Comparison of ENCODE assay signal across 16 cellular contexts in the genomic region with DNA sequence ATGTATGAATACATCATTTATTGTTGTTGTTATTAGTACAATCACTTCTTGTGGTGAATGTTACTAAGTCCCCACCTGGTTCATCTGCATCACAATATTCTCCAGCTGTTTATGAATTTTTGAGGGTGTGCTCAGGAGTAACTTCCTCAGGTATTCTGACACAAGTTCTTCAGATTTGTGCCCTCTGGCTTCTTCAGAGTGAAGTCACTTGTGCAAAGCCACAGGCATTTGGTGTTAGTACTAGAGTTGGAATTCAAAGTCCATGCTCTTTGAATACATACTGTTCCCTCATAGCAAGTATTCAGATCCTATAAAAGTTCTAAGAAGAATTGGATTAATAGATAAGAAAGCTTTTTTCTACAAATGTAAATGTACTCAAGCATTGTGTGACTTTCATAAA.
DNase-seq lines count a peak whose midpoint lies in the region; TF ChIP-seq lines count a peak whose summit lies in the region.
"Had no signal": no experiment of that assay in that cellular context is flagged by ENCODE, and none has a peak within 500 bp of the region (broad histone marks: within the 10 kb centered on the region; RNA-seq: fewer than 3 reads in every experiment).

No MANE protein-coding gene starts in this region.

- H3K27me3 ChIP-seq in thyroid gland (no peaks in the 10 kb centered on the region), BE2C (no peaks in the 10 kb centered on the region)
- H3K27me3 ChIP-seq: BLaER1 treated with 17β-estradiol and CSF1 and Interleukin-3, amounts not matched to agents 10 nM and 100 nM had no signal

- DNase-seq in HT-29 (ENCODE audit: low spot score) (peak; percentile 19), astrocyte of the spinal cord (ENCODE audit: low read depth, low spot score) (peak; percentile 51), iris pigment epithelial cell (ENCODE audit: low read depth) (peak; percentile 31), thyroid gland (no peak), cerebellar nuclear complex (lab: John Stamatoyannopoulos, UW) (no peak), BE2C (no peak)
- no peak for DNase-seq in activated CD8-positive, alpha-beta memory T cell treated with anti-CD3 and anti-CD28 coated beads, Interleukin-2, amount 50 U/mL, for 48 hours
- DNase-seq: DMS 273 treated with DMSO at 0.1 percent for 48 hours, NCI-H1092 treated with DMSO at 0.1 percent for 48 hours, NCI-H1694, NCI-H446, NCI-H748 treated with DMSO at 0.1 percent for 48 hours, Right ventricle myocardium superior had no signal

- no peak for TF ChIP-seq POLR2A in thyroid gland (IDR thresholded peaks at IDR 0.05)

- H3K4me3 ChIP-seq in astrocyte of the spinal cord (ENCODE audit: low read depth, low read length): no peak overlapping the region
- no peak overlapping the region for H3K4me3 ChIP-seq in thyroid gland (replicated peaks in 1 of 3)
- H3K4me3 ChIP-seq in BE2C (ENCODE audit: low read depth, low read length): no peak overlapping the region
- H3K4me3 ChIP-seq: BLaER1 treated with 17β-estradiol and CSF1 and Interleukin-3, amounts not matched to agents 10 nM and 100 nM; GM23338 had no signal

- H3K4me1 ChIP-seq in thyroid gland (peaks cover 28 to 36% of the 10 kb centered on the region in 2 donors), BE2C (no peaks in the 10 kb centered on the region)

- intact Hi-C loops in thyroid gland (cut with DNase I): no loop called here

- H3K36me3 ChIP-seq in thyroid gland: no peaks in the 10 kb centered on the region
- no peaks in the 10 kb centered on the region for H3K36me3 ChIP-seq in BE2C
- H3K36me3 ChIP-seq: BLaER1 treated with 17β-estradiol and CSF1 and Interleukin-3, amounts not matched to agents 10 nM and 100 nM had no signal

- no peak for TF ChIP-seq CTCF in astrocyte of the spinal cord (IDR thresholded peaks at IDR 0.05; ENCODE audit: low read depth, low read length)
- TF ChIP-seq CTCF in thyroid gland (IDR thresholded peaks at IDR 0.05): no peak
- no peak for TF ChIP-seq CTCF in BE2C (IDR thresholded peaks at IDR 0.05; ENCODE audit: low read depth, low read length)

- H3K9me3 ChIP-seq in thyroid gland (no peaks in the 10 kb centered on the region), BE2C (no peaks in the 10 kb centered on the region)
- H3K9me3 ChIP-seq: BLaER1 treated with 17β-estradiol and CSF1 and Interleukin-3, amounts not matched to agents 10 nM and 100 nM had no signal

- in situ Hi-C loops in astrocyte of the spinal cord (cut with HindIII; ENCODE audit: low sequenced_read_pairs): no loop called here

- H3K27ac ChIP-seq in thyroid gland: peak overlapping the region; percentile 16 to 71 (median 68)
- H3K27ac ChIP-seq: BLaER1 treated with 17β-estradiol and CSF1 and Interleukin-3, amounts not matched to agents 10 nM and 100 nM; KMS-11 had no signal

Comparison
In these comparisons a context has a peak if more than half of its experiments do, and no peak if none do; other contexts are left out.
1. DNase-seq: peak in HT-29 (single experiment), astrocyte of the spinal cord (single experiment) and iris pigment epithelial cell (single experiment); none in thyroid gland (0 of 2), activated CD8-positive, alpha-beta memory T cell treated with anti-CD3 and anti-CD28 coated beads, Interleukin-2, amount 50 U/mL, for 48 hours (single experiment), cerebellar nuclear complex (0 of 2) and BE2C (single experiment).